8 cellular contexts compared by ENCODE assay signal in genomic region chr18:79965119-79965902, GRCh38. TPM values are rescaled to one million over a fixed set of nuclear protein-coding genes. Genes with fewer than 3 reads are reported as not detected.
DNase-seq lines count a peak whose midpoint lies in the region; ATAC-seq and TF ChIP-seq lines count a peak whose summit lies in the region.

No MANE protein-coding gene starts in this region.

- H3K36me3 Mint-ChIP-seq in activated naive CD8-positive, alpha-beta T cell treated with anti-CD3 and anti-CD28 coated beads for 36 hours = peaks cover 12% of the 10 kb centered on the region

- 6% methylated on average over 24 of the region's 24 CpGs for WGBS in prostate gland

- H3K4me1 ChIP-seq in cardiac muscle cell (ENCODE audit: low read depth) (no peaks in the 10 kb centered on the region), prostate gland (replicated peaks) (peaks cover 2% of the 10 kb centered on the region)

- no peaks in the 10 kb centered on the region for H3K27me3 Mint-ChIP-seq in activated naive CD8-positive, alpha-beta T cell treated with anti-CD3 and anti-CD28 coated beads for 36 hours

- no peak for TF ChIP-seq POLR2A in prostate gland (IDR thresholded peaks at IDR 0.05)

- peaks cover 24% of the 10 kb centered on the region for H3K4me1 Mint-ChIP-seq in activated naive CD8-positive, alpha-beta T cell treated with anti-CD3 and anti-CD28 coated beads for 36 hours

- intact Hi-C loops in prostate gland (cut with DNase I) = no loop called here

- H3K36me3 ChIP-seq in cardiac muscle cell (no peaks in the 10 kb centered on the region), prostate gland (no peaks in the 10 kb centered on the region)

- no peaks in the 10 kb centered on the region for H3K9me3 Mint-ChIP-seq in activated naive CD8-positive, alpha-beta T cell treated with anti-CD3 and anti-CD28 coated beads for 36 hours

- H3K27me3 ChIP-seq in cardiac muscle cell = peaks cover 10% of the 10 kb centered on the region
- H3K27me3 ChIP-seq in prostate gland (replicated peaks; ENCODE audit: insufficient read depth) = no peaks in the 10 kb centered on the region

- peak overlapping the region; percentile 78 for H3K4me3 Mint-ChIP-seq in activated naive CD8-positive, alpha-beta T cell treated with anti-CD3 and anti-CD28 coated beads for 36 hours

- TF ChIP-seq CTCF in cardiac muscle cell (IDR thresholded peaks at IDR 0.05; ENCODE audit: low read depth, low read length) (no peak), prostate gland (IDR thresholded peaks at IDR 0.05) (no peak)

- ATAC-seq in HG03108 (IDR thresholded peaks at IDR 0.05; ENCODE audit: unreplicated experiment) = no peak
- ATAC-seq in GM21737 (IDR thresholded peaks at IDR 0.05; ENCODE audit: unreplicated experiment) = no peak

- H3K4me3 ChIP-seq in cardiac muscle cell (peak overlapping the region; percentile 37), prostate gland (peak overlapping the region; percentile 59 to 75)

- DNase-seq in NCI-H748 (lab: John Stamatoyannopoulos, UW; ENCODE audit: unreplicated experiment) = peak; percentile 65
- DNase-seq in NCI-H748 treated with DMSO at 0.1 percent for 48 hours (lab: John Stamatoyannopoulos, UW) = no peak
- peak; percentile 72 for DNase-seq in LoVo (ENCODE audit: low spot score)
- DNase-seq in activated naive CD8-positive, alpha-beta T cell treated with anti-CD3 and anti-CD28 coated beads for 36 hours = peak; percentile 31
- DNase-seq in cardiac muscle cell (ENCODE audit: low read depth in 1 of 2, low spot score in 1 of 2) = peak in 1 of 2 donors; percentile 90
- DNase-seq in prostate gland (ENCODE audit: low spot score) = no peak

- no peaks in the 10 kb centered on the region for H3K9me3 ChIP-seq in cardiac muscle cell (ENCODE audit: low read depth)
- no peaks in the 10 kb centered on the region for H3K9me3 ChIP-seq in prostate gland

- H3K27ac Mint-ChIP-seq in activated naive CD8-positive, alpha-beta T cell treated with anti-CD3 and anti-CD28 coated beads for 36 hours = peak overlapping the region; percentile 87

- H3K27ac ChIP-seq in cardiac muscle cell (no peak overlapping the region), prostate gland (peak overlapping the region; percentile 81 to 88)

RNA-seq across cellular contexts. Expression of gene HSBP1L1, which starts 0.9 kb away (rescaled TPM):
- total RNA-seq in activated naive CD8-positive, alpha-beta T cell treated with anti-CD3 and anti-CD28 coated beads for 36 hours = 10 to 100 TPM; 11.2 to 14.5 TPM
- total RNA-seq in cardiac muscle cell (2.5 and 6.3 TPM in 2 replicates), prostate gland (10 to 100 TPM; 20.4 to 66.9 TPM)
- polyA plus RNA-seq in cardiac muscle cell = 4.0 and 4.4 TPM in 2 replicates

RNA-seq across cellular contexts. Expression of gene SLC66A2, which starts 13.9 kb away (rescaled TPM):
- 10 to 100 TPM; 30.0 to 30.2 TPM for total RNA-seq in activated naive CD8-positive, alpha-beta T cell treated with anti-CD3 and anti-CD28 coated beads for 36 hours
- total RNA-seq in cardiac muscle cell (28.6 and 43.9 TPM in 2 replicates), prostate gland (10 to 100 TPM; 37.6 to 74.1 TPM)
- 36.4 and 39.8 TPM in 2 replicates for polyA plus RNA-seq in cardiac muscle cell

RNA-seq across cellular contexts. Expression of gene TXNL4A, which starts 23.1 kb away (rescaled TPM):
- 100 to 1,000 TPM; 230 to 241 TPM for total RNA-seq in activated naive CD8-positive, alpha-beta T cell treated with anti-CD3 and anti-CD28 coated beads for 36 hours
- 32.2 and 51.9 TPM in 2 replicates for total RNA-seq in cardiac muscle cell
- 287 and 318 TPM in 2 replicates for polyA plus RNA-seq in cardiac muscle cell
- total RNA-seq in prostate gland = 10 to 100 TPM; 25.4 to 35.2 TPM

Comparison
In these comparisons a context has a peak if more than half of its experiments do, and no peak if none do; other contexts are left out.
1. DNase-seq: peak in NCI-H748 (single experiment), LoVo (single experiment) and activated naive CD8-positive, alpha-beta T cell treated with anti-CD3 and anti-CD28 coated beads for 36 hours (single experiment); none in NCI-H748 treated with DMSO at 0.1 percent for 48 hours (single experiment) and prostate gland (single experiment).